In genomic region chr5:55934117-55934613, GRCh38 we compare ENCODE assay signal across 1 cellular context.
A peak's percentile ranks its signal among the peaks of the same experiment; 100 is the strongest.
TF ChIP-seq lines count a peak whose summit lies in the region.

No MANE protein-coding gene starts in this region.

TF ChIP-seq in HepG2, 621 proteins besides CTCF, POLR2A, EP300 and RAD21 (continued from another document and continues in another):
- TF ChIP-seq TFDP2 (CRISPR knock-in tag; IDR thresholded peaks at IDR 0.05) (no peak; the same call in 1 of the 2 replicates), KAT2B (IDR thresholded peaks at IDR 0.05; ENCODE audit: borderline replicate concordance, low read depth, low read length) (no peak), ZBTB37 (CRISPR knock-in tag; IDR thresholded peaks at IDR 0.05) (peak; percentile 82; the same call in 1 of the 2 replicates), CCDC6 (CRISPR knock-in tag; IDR thresholded peaks at IDR 0.05) (peak; percentile 90), ZNF570 (CRISPR knock-in tag; IDR thresholded peaks at IDR 0.05; ENCODE audit: borderline replicate concordance) (no peak), ZNF615 (CRISPR knock-in tag; IDR thresholded peaks at IDR 0.05; ENCODE audit: borderline replicate concordance) (peak; percentile 30; the same call in 1 of the 2 replicates), ZNF350 (CRISPR knock-in tag; IDR thresholded peaks at IDR 0.05; ENCODE audit: borderline replicate concordance, low read depth) (peak; percentile 92), KLF6 (CRISPR knock-in tag; IDR thresholded peaks at IDR 0.05) (peak; percentile 65; the same call in 1 of the 2 replicates), ZSCAN30 (CRISPR knock-in tag; IDR thresholded peaks at IDR 0.05) (peak; percentile 31; the same call in 1 of the 2 replicates), ZFP36L2 (CRISPR knock-in tag; IDR thresholded peaks at IDR 0.05) (no peak), MXD4 (CRISPR knock-in tag; IDR thresholded peaks at IDR 0.05) (peak; percentile 68), TGIF2 (CRISPR knock-in tag; IDR thresholded peaks at IDR 0.05) (peak; percentile 78; the same call in 1 of the 2 replicates), FOXA1 (IDR thresholded peaks at IDR 0.05) (peak; percentile 88), FOXA1 (CRISPR knock-in tag; IDR thresholded peaks at IDR 0.05) (peak; percentile 96), NFE2L2 (IDR thresholded peaks at IDR 0.05; ENCODE audit: low read length) (no peak), RXRB (CRISPR knock-in tag; IDR thresholded peaks at IDR 0.05; ENCODE audit: borderline replicate concordance) (peak; percentile 99), ZKSCAN1 (IDR thresholded peaks at IDR 0.05; ENCODE audit: low read length) (peak; percentile 55; the same call in 1 of the 2 replicates), BHLHE40 (IDR thresholded peaks at IDR 0.05; ENCODE audit: low read length) (peak; percentile 93), GABPB1 (CRISPR knock-in tag; IDR thresholded peaks at IDR 0.05) (peak; percentile 32; the same call in 1 of the 2 replicates), FOXP1 (IDR thresholded peaks at IDR 0.05) (peak; percentile 95), FOXP1 (CRISPR knock-in tag; IDR thresholded peaks at IDR 0.05) (peak; percentile 99), TCF12 (IDR thresholded peaks at IDR 0.05) (no peak), TCF12 (CRISPR knock-in tag; IDR thresholded peaks at IDR 0.05) (peak; percentile 99), ZFP90 (CRISPR knock-in tag; IDR thresholded peaks at IDR 0.05; ENCODE audit: borderline replicate concordance) (peak; percentile 56; the same call in 1 of the 2 replicates), ELF3 (CRISPR knock-in tag; IDR thresholded peaks at IDR 0.05) (peak; percentile 79), ZNF232 (CRISPR knock-in tag; IDR thresholded peaks at IDR 0.05; ENCODE audit: borderline replicate concordance) (no peak; the same call in 1 of the 2 replicates), ZNF549 (CRISPR knock-in tag; IDR thresholded peaks at IDR 0.05) (no peak), HOXA7 (CRISPR knock-in tag; IDR thresholded peaks at IDR 0.05) (no peak), RFXANK (CRISPR knock-in tag; IDR thresholded peaks at IDR 0.05) (no peak), HBP1 (CRISPR knock-in tag; IDR thresholded peaks at IDR 0.05; ENCODE audit: low read depth) (no peak; the same call in 1 of the 2 replicates), ZNF646 (CRISPR knock-in tag; IDR thresholded peaks at IDR 0.05) (peak; percentile 49; the same call in 1 of the 2 replicates), SALL1 (CRISPR knock-in tag; IDR thresholded peaks at IDR 0.05) (peak; percentile 100), RCOR2 (CRISPR knock-in tag; IDR thresholded peaks at IDR 0.05) (peak; percentile 98), KLF13 (CRISPR knock-in tag; IDR thresholded peaks at IDR 0.05) (no peak), MTA3 (CRISPR knock-in tag; IDR thresholded peaks at IDR 0.05) (no peak), ZNF367 (CRISPR knock-in tag; IDR thresholded peaks at IDR 0.05; ENCODE audit: borderline replicate concordance) (no peak), ZNF12 (CRISPR knock-in tag; IDR thresholded peaks at IDR 0.05) (peak; percentile 73; the same call in 1 of the 2 replicates), TCF7L2 (IDR thresholded peaks at IDR 0.05; ENCODE audit: low read depth, low read length) (peak; percentile 94), ZNF569 (CRISPR knock-in tag; IDR thresholded peaks at IDR 0.05; ENCODE audit: borderline replicate concordance) (no peak), MED1 (CRISPR knock-in tag; IDR thresholded peaks at IDR 0.05) (peak; percentile 98), RXRA (CRISPR knock-in tag; IDR thresholded peaks at IDR 0.05) (peak; percentile 99), STAT5B (CRISPR knock-in tag; IDR thresholded peaks at IDR 0.05) (no peak; the same call in 1 of the 2 replicates), MYPOP (CRISPR knock-in tag; IDR thresholded peaks at IDR 0.05) (peak; percentile 86), ZNF546 (CRISPR knock-in tag; conservative IDR thresholded peaks at IDR 0.05) (peak; percentile 79; the same call in 1 of the 2 replicates), KDM2A (CRISPR knock-in tag; IDR thresholded peaks at IDR 0.05; ENCODE audit: borderline replicate concordance, low read depth) (peak; percentile 69; the same call in 1 of the 2 replicates), SRSF9 (IDR thresholded peaks at IDR 0.05; ENCODE audit: borderline replicate concordance, insufficient read depth, low read depth, low read length, poor library complexity, severe bottlenecking) (no peak), NFYC (CRISPR knock-in tag; IDR thresholded peaks at IDR 0.05) (peak; percentile 41; the same call in 1 of the 2 replicates), POGZ (CRISPR knock-in tag; IDR thresholded peaks at IDR 0.05) (peak; percentile 98), ZNF136 (CRISPR knock-in tag; IDR thresholded peaks at IDR 0.05; ENCODE audit: low read depth) (peak; percentile 79; the same call in 1 of the 2 replicates), EHMT2 (IDR thresholded peaks at IDR 0.05; ENCODE audit: borderline replicate concordance, low read depth, low read length) (peak; percentile 94; the same call in 1 of the 2 replicates)
- TF ChIP-seq, protein P1, sequence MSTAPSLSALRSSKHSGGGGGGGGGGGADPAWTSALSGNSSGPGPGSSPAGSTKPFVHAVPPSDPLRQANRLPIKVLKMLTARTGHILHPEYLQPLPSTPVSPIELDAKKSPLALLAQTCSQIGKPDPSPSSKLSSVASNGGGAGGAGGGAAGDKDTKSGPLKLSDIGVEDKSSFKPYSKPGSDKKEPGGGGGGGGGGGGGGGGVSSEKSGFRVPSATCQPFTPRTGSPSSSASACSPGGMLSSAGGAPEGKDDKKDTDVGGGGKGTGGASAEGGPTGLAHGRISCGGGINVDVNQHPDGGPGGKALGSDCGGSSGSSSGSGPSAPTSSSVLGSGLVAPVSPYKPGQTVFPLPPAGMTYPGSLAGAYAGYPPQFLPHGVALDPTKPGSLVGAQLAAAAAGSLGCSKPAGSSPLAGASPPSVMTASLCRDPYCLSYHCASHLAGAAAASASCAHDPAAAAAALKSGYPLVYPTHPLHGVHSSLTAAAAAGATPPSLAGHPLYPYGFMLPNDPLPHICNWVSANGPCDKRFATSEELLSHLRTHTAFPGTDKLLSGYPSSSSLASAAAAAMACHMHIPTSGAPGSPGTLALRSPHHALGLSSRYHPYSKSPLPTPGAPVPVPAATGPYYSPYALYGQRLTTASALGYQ (CRISPR knock-in tag; IDR thresholded peaks at IDR 0.05) = peak; percentile 99
- TF ChIP-seq, protein P2, sequence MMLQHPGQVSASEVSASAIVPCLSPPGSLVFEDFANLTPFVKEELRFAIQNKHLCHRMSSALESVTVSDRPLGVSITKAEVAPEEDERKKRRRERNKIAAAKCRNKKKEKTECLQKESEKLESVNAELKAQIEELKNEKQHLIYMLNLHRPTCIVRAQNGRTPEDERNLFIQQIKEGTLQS (CRISPR knock-in tag; IDR thresholded peaks at IDR 0.05) = peak; percentile 92
- TF ChIP-seq, protein P3, sequence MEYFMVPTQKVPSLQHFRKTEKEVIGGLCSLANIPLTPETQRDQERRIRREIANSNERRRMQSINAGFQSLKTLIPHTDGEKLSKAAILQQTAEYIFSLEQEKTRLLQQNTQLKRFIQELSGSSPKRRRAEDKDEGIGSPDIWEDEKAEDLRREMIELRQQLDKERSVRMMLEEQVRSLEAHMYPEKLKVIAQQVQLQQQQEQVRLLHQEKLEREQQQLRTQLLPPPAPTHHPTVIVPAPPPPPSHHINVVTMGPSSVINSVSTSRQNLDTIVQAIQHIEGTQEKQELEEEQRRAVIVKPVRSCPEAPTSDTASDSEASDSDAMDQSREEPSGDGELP (IDR thresholded peaks at IDR 0.05; ENCODE audit: borderline replicate concordance, low read depth) = peak; percentile 98
